9 cellular contexts compared by ENCODE assay signal in genomic region chr9:83432104-83432627, GRCh38.
DNase-seq lines count a peak whose midpoint lies in the region; ATAC-seq and TF ChIP-seq lines count a peak whose summit lies in the region.
"Had no signal": no experiment of that assay in that cellular context is flagged by ENCODE, and none has a peak within 500 bp of the region (broad histone marks: within the 10 kb centered on the region; RNA-seq: fewer than 3 reads in every experiment).

No MANE protein-coding gene starts in this region.

- H3K27me3 Mint-ChIP-seq in type B pancreatic cell = no peaks in the 10 kb centered on the region

- no peak overlapping the region for H3K27ac Mint-ChIP-seq in type B pancreatic cell

- no peak overlapping the region for H3K4me3 Mint-ChIP-seq in type B pancreatic cell

- H3K4me3 ChIP-seq in right lobe of liver (no peak overlapping the region), upper lobe of left lung (no peak overlapping the region)

- H3K9me3 ChIP-seq in right lobe of liver (no peaks in the 10 kb centered on the region), upper lobe of left lung (no peaks in the 10 kb centered on the region)

- no peaks in the 10 kb centered on the region for H3K36me3 Mint-ChIP-seq in type B pancreatic cell

- peak overlapping the region in 2 of 3 donors; percentile 78 for H3K27ac ChIP-seq in right lobe of liver
- peak overlapping the region; percentile 42 to 77 (median 65) for H3K27ac ChIP-seq in upper lobe of left lung

- TF ChIP-seq CTCF in right lobe of liver (IDR thresholded peaks at IDR 0.05) (no peak), upper lobe of left lung (IDR thresholded peaks at IDR 0.05) (no peak), type B pancreatic cell (conservative IDR thresholded peaks at IDR 0.05) (no peak)

- TF ChIP-seq EP300 in Ishikawa (IDR thresholded peaks at IDR 0.05; ENCODE audit: borderline replicate concordance) (peak; percentile 98), upper lobe of left lung (IDR thresholded peaks at IDR 0.05) (peak in 1 of 4 donors; percentile 55)

- 10% methylated on average over 2 of the region's 6 CpGs for WGBS in right lobe of liver (ENCODE audit: insufficient coverage, low coverage, low lambda C conversion rate, missing lambda C conversion rate)
- 31 to 40% methylated on average over 6 of the region's 6 CpGs for WGBS in upper lobe of left lung, 2 donors

- no peaks in the 10 kb centered on the region for H3K9me3 Mint-ChIP-seq in type B pancreatic cell

- H3K36me3 ChIP-seq in right lobe of liver (no peaks in the 10 kb centered on the region), upper lobe of left lung (no peaks in the 10 kb centered on the region)

- DNase-seq in dedifferentiated amniotic fluid mesenchymal stem cell (ENCODE audit: extremely low spot score) (peak; percentile 55), right lobe of liver (peak; percentile 60 to 83 (median 76)), upper lobe of left lung (peak in 1 of 2 donors; percentile 82), T-helper 2 cell (no peak), type B pancreatic cell (ENCODE audit: extremely low spot score, unreplicated experiment) (no peak)
- DNase-seq: activated effector memory CD4-positive, alpha-beta T cell treated with Interleukin-2 at 50 U/mL for 16 hours; NCI-H2081 treated with DMSO at 0.1 percent for 48 hours had no signal

- TF ChIP-seq RAD21 in Ishikawa (IDR thresholded peaks at IDR 0.05; ENCODE audit: low read depth) = peak; percentile 40; the same call in 1 of the 2 replicates

- TF ChIP-seq POLR2A in right lobe of liver (IDR thresholded peaks at IDR 0.05) (no peak), upper lobe of left lung (IDR thresholded peaks at IDR 0.05) (no peak)

- H3K27me3 ChIP-seq in right lobe of liver (no peaks in the 10 kb centered on the region), upper lobe of left lung (no peaks in the 10 kb centered on the region)

- intact Hi-C loops in right lobe of liver (cut with DNase I) = no loop called here

- ATAC-seq in right lobe of liver (peak; percentile 76 to 81 (median 78)), upper lobe of left lung (ENCODE audit: low FRiP score in 2 of 2) (peak; percentile 49 to 82), HG02970 (IDR thresholded peaks at IDR 0.05; ENCODE audit: low FRiP score, unreplicated experiment) (no peak)

- peaks cover 18% of the 10 kb centered on the region for H3K4me1 Mint-ChIP-seq in type B pancreatic cell (ENCODE audit: unreplicated experiment)

- H3K4me1 ChIP-seq in right lobe of liver (peaks cover 0 to 54% (median 8%) of the 10 kb centered on the region in 4 donors), upper lobe of left lung (peaks cover 31 to 34% (median 33%) of the 10 kb centered on the region in 4 donors)

TF ChIP-seq in Ishikawa, 13 proteins besides CTCF, POLR2A, EP300 and RAD21:
- TF ChIP-seq FOXM1 (IDR thresholded peaks at IDR 0.05; ENCODE audit: borderline replicate concordance, low read depth) = peak; percentile 92
- TF ChIP-seq TAF1 (IDR thresholded peaks at IDR 0.05; ENCODE audit: low read depth) = no peak
- peak; percentile 72; the same call in 1 of the 2 replicates for TF ChIP-seq MAX (IDR thresholded peaks at IDR 0.05)
- peak; percentile 65 for TF ChIP-seq CEBPB (IDR thresholded peaks at IDR 0.05)
- 0 out of 2 replicates have a peak, but pooled peaks have one; percentile 31 for TF ChIP-seq EGR1 (IDR thresholded peaks at IDR 0.05)
- TF ChIP-seq NFIC (IDR thresholded peaks at IDR 0.05) = peak; percentile 100
- TF ChIP-seq REST (IDR thresholded peaks at IDR 0.05; ENCODE audit: low read depth) = no peak
- TF ChIP-seq CREB1 (IDR thresholded peaks at IDR 0.05; ENCODE audit: low read depth) = no peak
- TF ChIP-seq TCF12 (IDR thresholded peaks at IDR 0.05; ENCODE audit: low read depth) = peak; percentile 98
- peak; percentile 61 for TF ChIP-seq YY1 (IDR thresholded peaks at IDR 0.05; ENCODE audit: low read depth)
- peak; percentile 62 for TF ChIP-seq USF1 (IDR thresholded peaks at IDR 0.05)
- TF ChIP-seq ZBTB7A (IDR thresholded peaks at IDR 0.05; ENCODE audit: low read depth) = peak; percentile 82
- peak; percentile 100 for TF ChIP-seq TEAD4 (IDR thresholded peaks at IDR 0.05)

Comparison
In these comparisons a context has a peak if more than half of its experiments do, and no peak if none do; other contexts are left out.
1. DNase-seq: peak in dedifferentiated amniotic fluid mesenchymal stem cell (single experiment) and right lobe of liver (3 of 3); none in T-helper 2 cell (0 of 5) and type B pancreatic cell (single experiment).